In genomic region chr1:181438013-181438412, GRCh38 we compare ENCODE assay signal across 30 cellular contexts. TPM values are rescaled to one million over a fixed set of nuclear protein-coding genes. Genes with fewer than 3 reads are reported as not detected.
DNase-seq lines count a peak whose midpoint lies in the region; ATAC-seq and TF ChIP-seq lines count a peak whose summit lies in the region.
"Had no signal": no experiment of that assay in that cellular context is flagged by ENCODE, and none has a peak within 500 bp of the region (broad histone marks: within the 10 kb centered on the region; RNA-seq: fewer than 3 reads in every experiment).

No MANE protein-coding gene starts in this region.

- intact Hi-C loops in ascending aorta (cut with DNase I) (no loop called here), posterior vena cava (cut with DNase I) (no loop called here)
- intact Hi-C loops in naive thymus-derived CD4-positive, alpha-beta T cell (cut with micrococcal nuclease), result no loop called here

- no peak overlapping the region for H3K4me3 ChIP-seq in ascending aorta
- H3K4me3 ChIP-seq in naive thymus-derived CD4-positive, alpha-beta T cell (ENCODE audit: low read length), result no peak overlapping the region
- H3K4me3 ChIP-seq: heart left ventricle, neural progenitor cell, sigmoid colon, vagina had no signal

- TF ChIP-seq CTCF in ascending aorta (IDR thresholded peaks at IDR 0.05), result no peak

- H3K4me3 Mint-ChIP-seq in naive thymus-derived CD4-positive, alpha-beta T cell, result no peak overlapping the region
- H3K4me3 Mint-ChIP-seq: activated CD4-positive, alpha-beta T cell treated with anti-CD3 and anti-CD28 coated beads for 36 hours; neural progenitor cell; stimulated activated naive CD8-positive, alpha-beta T cell treated with anti-CD3 and anti-CD28 coated beads, Interleukin-15, Interleukin-2, amounts not matched to agents 100 ng/mL and 50 ng/mL, for 24 hours; T-helper 1 cell treated with Interleukin-12 subunit alpha and Interleukin-12 subunit beta and Interleukin-4 antibody, amounts not matched to agents 30 μg/mL and 1 μg/mL, for 36 hours had no signal

- peak; percentile 68 for ATAC-seq in GM18867 (IDR thresholded peaks at IDR 0.05; ENCODE audit: unreplicated experiment)
- peak; percentile 68 for ATAC-seq in GM21515 (IDR thresholded peaks at IDR 0.05; ENCODE audit: unreplicated experiment)
- peak; percentile 73 for ATAC-seq in HG02870 (IDR thresholded peaks at IDR 0.05; ENCODE audit: unreplicated experiment)
- peak; percentile 61 for ATAC-seq in HG03520 (IDR thresholded peaks at IDR 0.05; ENCODE audit: unreplicated experiment)
- ATAC-seq in HG03565 (IDR thresholded peaks at IDR 0.05; ENCODE audit: unreplicated experiment), result no peak
- ATAC-seq in naive thymus-derived CD4-positive, alpha-beta T cell, result no peak
- ATAC-seq: activated CD4-positive, alpha-beta T cell treated with anti-CD3 and anti-CD28 coated beads for 36 hours; heart left ventricle had no signal

- DNase-seq in ascending aorta (ENCODE audit: low spot score in 2 of 2) (no peak), posterior vena cava (ENCODE audit: low spot score) (no peak)
- no peak for DNase-seq in naive thymus-derived CD4-positive, alpha-beta T cell
- DNase-seq: activated CD4-positive, alpha-beta T cell treated with anti-CD3 and anti-CD28 coated beads for 36 hours; activated naive CD4-positive, alpha-beta T cell treated with Interleukin-2 at 50 U/mL for 16 hours; activated T-cell treated with anti-CD3 and anti-CD28 coated beads, Interleukin-2, amount 50 U/mL, for 48 hours; BE2C; effector CD8-positive, alpha-beta T cell; heart left ventricle; mammary epithelial cell; NCI-H1092; NCI-H2029 treated with DMSO at 0.1 percent for 48 hours; NCI-H345; NCI-H748 treated with DMSO at 0.1 percent for 48 hours; sigmoid colon; stimulated activated CD4-positive, alpha-beta T cell treated with anti-CD3 and anti-CD28 coated beads, Interleukin-15, amount 100 ng/mL, for 24 hours had no signal

- H3K9me3 ChIP-seq in ascending aorta, result no peaks in the 10 kb centered on the region
- no peaks in the 10 kb centered on the region for H3K9me3 ChIP-seq in naive thymus-derived CD4-positive, alpha-beta T cell (ENCODE audit: control insufficient read depth in 2 of 3, low read length in 3 of 3)
- H3K9me3 ChIP-seq: BE2C, heart left ventricle, sigmoid colon, vagina had no signal

- CTCF ChIA-PET in naive thymus-derived CD4-positive, alpha-beta T cell (lab: Charles Lee), result no interaction called here

- H3K27me3 ChIP-seq in ascending aorta, result no peaks in the 10 kb centered on the region
- H3K27me3 ChIP-seq in naive thymus-derived CD4-positive, alpha-beta T cell (ENCODE audit: control insufficient read depth in 2 of 2, insufficient read depth in 2 of 2, low read length in 2 of 2), result no peaks in the 10 kb centered on the region
- H3K27me3 ChIP-seq: sigmoid colon, vagina had no signal

- H3K27ac Mint-ChIP-seq in naive thymus-derived CD4-positive, alpha-beta T cell, result peak overlapping the region in 1 of 9 donors; percentile 47
- H3K27ac Mint-ChIP-seq: activated CD4-positive, alpha-beta T cell treated with anti-CD3 and anti-CD28 coated beads for 36 hours; neural progenitor cell; progenitor cell of endocrine pancreas; stimulated activated naive CD8-positive, alpha-beta T cell treated with anti-CD3 and anti-CD28 coated beads, Interleukin-15, Interleukin-2, amounts not matched to agents 100 ng/mL and 50 ng/mL, for 24 hours; T-helper 1 cell treated with Interleukin-12 subunit alpha and Interleukin-12 subunit beta and Interleukin-4 antibody, amounts not matched to agents 30 μg/mL and 1 μg/mL, for 36 hours had no signal

- H3K36me3 Mint-ChIP-seq in naive thymus-derived CD4-positive, alpha-beta T cell, result peaks cover 0 to 3% (median 0%) of the 10 kb centered on the region in 5 donors
- H3K36me3 Mint-ChIP-seq: neural progenitor cell had no signal

- H3K27ac ChIP-seq in ascending aorta, result no peak overlapping the region
- H3K27ac ChIP-seq in naive thymus-derived CD4-positive, alpha-beta T cell (ENCODE audit: low read depth, low read length), result no peak overlapping the region
- H3K27ac ChIP-seq: heart left ventricle, neural progenitor cell, RWPE1, sigmoid colon, vagina had no signal

- no peaks in the 10 kb centered on the region for H3K36me3 ChIP-seq in ascending aorta
- no peaks in the 10 kb centered on the region for H3K36me3 ChIP-seq in naive thymus-derived CD4-positive, alpha-beta T cell (ENCODE audit: control insufficient read depth in 2 of 3, insufficient read depth in 3 of 3, low read length in 3 of 3)
- H3K36me3 ChIP-seq: BE2C, heart left ventricle, neural progenitor cell, sigmoid colon, vagina had no signal

- peaks cover 0 to 2% (median 0%) of the 10 kb centered on the region in 11 donors for H3K9me3 Mint-ChIP-seq in naive thymus-derived CD4-positive, alpha-beta T cell
- H3K9me3 Mint-ChIP-seq: neural progenitor cell; stimulated activated naive CD8-positive, alpha-beta T cell treated with anti-CD3 and anti-CD28 coated beads, Interleukin-15, Interleukin-2, amounts not matched to agents 100 ng/mL and 50 ng/mL, for 24 hours; T-helper 1 cell treated with Interleukin-12 subunit alpha and Interleukin-12 subunit beta and Interleukin-4 antibody, amounts not matched to agents 30 μg/mL and 1 μg/mL, for 36 hours had no signal

- no peaks in the 10 kb centered on the region for H3K4me1 ChIP-seq in ascending aorta
- H3K4me1 ChIP-seq in naive thymus-derived CD4-positive, alpha-beta T cell (ENCODE audit: control insufficient read depth in 2 of 2, insufficient read depth in 2 of 2, low read length in 2 of 2), result no peaks in the 10 kb centered on the region
- H3K4me1 ChIP-seq: BE2C, heart left ventricle, vagina had no signal

- H3K27me3 Mint-ChIP-seq in naive thymus-derived CD4-positive, alpha-beta T cell, result peaks cover 17 to 46% (median 29%) of the 10 kb centered on the region in 5 donors

- H3K4me1 Mint-ChIP-seq in naive thymus-derived CD4-positive, alpha-beta T cell, result no peaks in the 10 kb centered on the region
- H3K4me1 Mint-ChIP-seq: activated CD4-positive, alpha-beta T cell treated with anti-CD3 and anti-CD28 coated beads for 36 hours; neural progenitor cell had no signal

- POLR2A ChIA-PET in naive thymus-derived CD4-positive, alpha-beta T cell (lab: Charles Lee), result no interaction called here

RNA-seq across cellular contexts. Expression of gene CACNA1E, which starts 45.3 kb away (rescaled TPM):
- not detected for total RNA-seq in ascending aorta
- under 1 TPM in 1 of 5 experiments, not detected in 4; 0.07 TPM for total RNA-seq in naive thymus-derived CD4-positive, alpha-beta T cell
- polyA plus RNA-seq in naive thymus-derived CD4-positive, alpha-beta T cell, result not detected
- total RNA-seq in posterior vena cava, result under 1 TPM; 0.37 to 0.43 TPM
- total RNA-seq: activated CD4-positive, alpha-beta T cell treated with anti-CD3 and anti-CD28 coated beads for 36 hours; bronchial epithelial cell; fibroblast of villous mesenchyme; G401; mammary epithelial cell; vagina had no signal
- polyA plus RNA-seq: mammary epithelial cell had no signal

Comparison
In these comparisons a context has a peak if more than half of its experiments do, and no peak if none do; other contexts are left out.
1. ATAC-seq: peak in GM18867 (single experiment), GM21515 (single experiment), HG02870 (single experiment) and HG03520 (single experiment); none in HG03565 (single experiment) and naive thymus-derived CD4-positive, alpha-beta T cell (single experiment).